Comparison of ENCODE assay signal across 14 cellular contexts in the genomic region with DNA sequence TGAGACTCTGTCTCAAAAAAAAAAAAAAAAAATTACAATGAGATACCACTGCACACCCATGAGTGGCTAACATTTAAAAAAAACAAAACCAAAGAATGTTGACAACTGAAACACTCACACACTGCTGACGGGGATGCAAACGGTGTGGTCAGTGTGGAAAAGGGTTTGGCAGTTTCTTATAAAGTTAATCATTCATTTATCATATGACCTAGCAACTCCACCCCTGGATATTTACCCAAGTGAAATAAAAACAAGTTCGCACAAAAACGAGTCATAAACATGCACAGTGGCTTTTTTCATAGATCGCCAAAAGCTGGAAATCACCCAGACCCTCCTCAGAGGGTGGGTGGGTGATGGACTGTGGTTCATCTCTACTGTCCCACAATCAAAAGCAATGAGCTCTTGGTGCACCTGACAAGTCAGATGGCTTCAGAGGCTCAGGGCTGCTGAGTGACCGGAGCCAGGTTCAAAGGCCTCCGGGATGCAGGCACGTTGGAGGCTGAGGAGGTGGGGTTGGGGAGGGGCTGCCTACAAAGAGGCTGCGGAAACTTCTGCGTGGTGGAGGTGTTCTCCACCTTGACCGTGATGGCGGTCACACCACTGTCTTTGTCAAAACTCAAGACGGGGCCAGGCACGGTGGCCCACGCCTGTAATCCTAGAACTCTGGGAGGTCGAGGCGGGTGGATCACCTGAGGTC. TPM values are rescaled to one million over a fixed set of nuclear protein-coding genes. Genes with fewer than 3 reads are reported as not detected.
A peak's percentile ranks its signal among the peaks of the same experiment; 100 is the strongest.
DNase-seq lines count a peak whose midpoint lies in the region; ATAC-seq and TF ChIP-seq lines count a peak whose summit lies in the region.
"Had no signal": no experiment of that assay in that cellular context is flagged by ENCODE, and none has a peak within 500 bp of the region (broad histone marks: within the 10 kb centered on the region; RNA-seq: fewer than 3 reads in every experiment).

No MANE protein-coding gene starts in this region.

- H3K4me2 ChIP-seq in mammary epithelial cell (ENCODE audit: insufficient read depth, low read depth, low read length), result no peak overlapping the region
- H3K4me2 ChIP-seq: BLaER1 treated with 17β-estradiol and CSF1 and Interleukin-3, amounts not matched to agents 10 nM and 100 nM had no signal

- BruUV-seq in mammary epithelial cell (replicated peaks; lab: Mats Ljungman, UMichigan), result no TSS peak

- no peak overlapping the region for H2AFZ ChIP-seq in mammary epithelial cell (ENCODE audit: low read depth, low read length)

- no peak overlapping the region for H3K4me3 ChIP-seq in mammary epithelial cell (replicated peaks in 1 of 3; ENCODE audit: insufficient read depth in 1 of 3, low read depth in 2 of 3, low read length in 3 of 3)
- H3K4me3 ChIP-seq: BLaER1 treated with 17β-estradiol and CSF1 and Interleukin-3, amounts not matched to agents 10 nM and 100 nM had no signal

- peak; percentile 60 for ATAC-seq in HG02763 (IDR thresholded peaks at IDR 0.05; ENCODE audit: unreplicated experiment)
- peak; percentile 85 for ATAC-seq in left lobe of liver
- ATAC-seq in HG03378 (IDR thresholded peaks at IDR 0.05; ENCODE audit: unreplicated experiment), result no peak
- no peak for ATAC-seq in HG02571 (IDR thresholded peaks at IDR 0.05; ENCODE audit: unreplicated experiment)

- DNase-seq in mammary epithelial cell, result peak; percentile 71
- DNase-seq in left lobe of liver (ENCODE audit: low spot score), result peak; percentile 80
- DNase-seq in substantia nigra (lab: John Stamatoyannopoulos, UW), result no peak
- DNase-seq in DMS53 (lab: John Stamatoyannopoulos, UW), result no peak
- DNase-seq in DMS153 treated with DMSO at 0.1 percent for 48 hours (lab: John Stamatoyannopoulos, UW; ENCODE audit: unreplicated experiment), result no peak
- DNase-seq: activated CD4-positive, alpha-beta memory T cell treated with anti-CD3 and anti-CD28 coated beads, Interleukin-2, amount 10 ng/mL, durations not matched to agents 7 days and 5 days; anterior cingulate cortex; EL; naive B cell; NCI-H1105 had no signal

- no peaks in the 10 kb centered on the region for H4K20me1 ChIP-seq in mammary epithelial cell (ENCODE audit: insufficient read depth, low read length)

- H3K27ac ChIP-seq in mammary epithelial cell (ENCODE audit: insufficient read depth, low read depth, low read length) (no peak overlapping the region), substantia nigra (ENCODE audit: low read depth, low read length, poor library complexity, severe bottlenecking) (peak overlapping the region; percentile 46)
- H3K27ac ChIP-seq: BLaER1 treated with 17β-estradiol and CSF1 and Interleukin-3, amounts not matched to agents 10 nM and 100 nM had no signal

- H3K79me2 ChIP-seq in mammary epithelial cell (ENCODE audit: insufficient read depth, low read length), result no peaks in the 10 kb centered on the region

- in situ Hi-C loops in mammary epithelial cell (cut with MboI; ENCODE audit: low sequenced_read_pairs in 2 of 2), result no loop called here

- intact Hi-C loops in mammary epithelial cell (cut with micrococcal nuclease), result no loop called here

- no peak overlapping the region for H3K9ac ChIP-seq in mammary epithelial cell (ENCODE audit: insufficient read depth, low read length)
- H3K9ac ChIP-seq: BLaER1 treated with 17β-estradiol and CSF1 and Interleukin-3, amounts not matched to agents 10 nM and 100 nM had no signal

- CTCF ChIA-PET in mammary epithelial cell (lab: Charles Lee; ENCODE audit: low non-redundant PET), result no interaction called here

- no peak for TF ChIP-seq CTCF in mammary epithelial cell (conservative IDR thresholded peaks at IDR 0.05 in 1 of 2, IDR thresholded peaks at IDR 0.05 in 1 of 2; ENCODE audit: extremely low read depth in 1 of 2, insufficient read depth in 1 of 2, low read depth in 1 of 2, low read length in 2 of 2)

- WGBS in mammary epithelial cell (ENCODE audit: low coverage, missing lambda C conversion rate), result 74% methylated on average over 15 of the region's 17 CpGs

- peaks cover 10% of the 10 kb centered on the region for H3K9me3 ChIP-seq in mammary epithelial cell (replicated peaks; ENCODE audit: insufficient read depth, low read length)

- dilution Hi-C loops in mammary epithelial cell (cut with HindIII; ENCODE audit: low sequenced_read_pairs), result no loop called here

- H3K36me3 ChIP-seq in mammary epithelial cell (ENCODE audit: insufficient read depth, low read length), result no peaks in the 10 kb centered on the region

- no peaks in the 10 kb centered on the region for H3K27me3 ChIP-seq in mammary epithelial cell (ENCODE audit: insufficient read depth, low read length)
- H3K27me3 ChIP-seq: BLaER1 treated with 17β-estradiol and CSF1 and Interleukin-3, amounts not matched to agents 10 nM and 100 nM had no signal

- H3K4me1 ChIP-seq in mammary epithelial cell (ENCODE audit: insufficient read depth, low read length), result peaks cover 13% of the 10 kb centered on the region

RNA-seq across cellular contexts. Expression of a gene that starts 14.1 kb away (rescaled TPM):
- total RNA-seq in mammary epithelial cell (10 to 100 TPM; 13.3 to 17.8 TPM), left lobe of liver (12.9 TPM)
- 16.5 TPM for polyA plus RNA-seq in mammary epithelial cell
- 10.5 TPM for polyA minus RNA-seq in mammary epithelial cell

RNA-seq across cellular contexts. Expression of a gene that starts 32.2 kb away (rescaled TPM):
- total RNA-seq in mammary epithelial cell (10 to 100 TPM; 16.7 to 44.5 TPM), left lobe of liver (14.0 TPM)
- 27.2 TPM for polyA plus RNA-seq in mammary epithelial cell
- 52.6 TPM for polyA minus RNA-seq in mammary epithelial cell

RNA-seq across cellular contexts. Expression of a gene that starts 36.1 kb away (rescaled TPM):
- total RNA-seq in mammary epithelial cell (10 to 100 TPM; 62.2 to 68.4 TPM), left lobe of liver (26.6 TPM)
- polyA plus RNA-seq in mammary epithelial cell, result 71.9 TPM
- polyA minus RNA-seq in mammary epithelial cell, result 71.2 TPM

RNA-seq across cellular contexts. Expression of a gene that starts 51.1 kb away (rescaled TPM):
- total RNA-seq in mammary epithelial cell, result 1 to 10 TPM; 2.2 to 4.2 TPM
- polyA plus RNA-seq in mammary epithelial cell, result 0.14 TPM
- polyA minus RNA-seq in mammary epithelial cell, result not detected
- 64.1 TPM for total RNA-seq in left lobe of liver

Comparison
In these comparisons a context has a peak if more than half of its experiments do, and no peak if none do; other contexts are left out.
1. ATAC-seq: peak in HG02763 (single experiment) and left lobe of liver (single experiment); none in HG03378 (single experiment) and HG02571 (single experiment).
2. DNase-seq: peak in mammary epithelial cell (single experiment) and left lobe of liver (single experiment); none in substantia nigra (0 of 49), DMS53 (single experiment) and DMS153 treated with DMSO at 0.1 percent for 48 hours (single experiment).